1 cellular context compared by ENCODE assay signal in the genomic region with DNA sequence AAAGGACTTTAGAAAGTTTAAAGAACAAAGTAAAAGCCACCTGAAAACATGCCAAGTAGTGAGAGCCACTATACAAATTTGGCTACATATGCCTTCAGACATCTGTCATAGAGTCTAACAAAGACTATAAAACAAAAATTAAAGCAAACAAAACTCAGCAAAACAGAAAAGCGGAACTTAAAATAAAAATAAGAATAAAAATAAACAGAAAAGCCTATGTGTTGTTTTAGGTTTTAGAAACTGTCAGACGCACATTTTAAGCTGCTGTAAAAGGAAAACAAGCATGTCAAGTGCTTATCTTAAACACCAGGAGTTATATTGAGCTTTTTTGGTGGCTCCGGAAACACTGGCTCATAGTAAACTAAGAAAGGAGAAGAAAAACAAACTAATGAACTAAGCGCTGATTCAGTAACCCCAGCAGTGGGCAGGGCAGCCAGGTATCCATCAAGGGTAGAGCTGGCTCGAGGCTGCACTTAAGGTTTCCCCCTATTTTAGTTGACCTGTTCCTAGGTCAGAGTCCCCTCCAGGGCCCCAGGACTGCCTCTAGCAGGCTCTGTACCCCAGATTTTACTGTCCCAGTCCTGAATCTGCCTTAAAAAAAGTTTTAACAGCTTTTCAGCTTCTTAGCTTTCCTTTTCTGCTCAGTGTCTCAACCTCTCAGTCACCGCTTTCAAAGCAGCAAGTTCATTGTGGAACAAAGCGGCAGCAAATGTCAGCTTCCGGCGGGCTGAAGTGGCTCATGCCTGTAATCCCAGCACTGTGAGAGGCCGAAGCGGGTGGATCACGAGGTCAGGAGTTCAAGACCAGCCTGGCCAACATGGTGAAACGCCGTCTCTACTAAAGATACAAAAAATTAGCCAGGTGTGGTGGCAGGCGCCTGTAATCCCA.
TF ChIP-seq lines count a peak whose summit lies in the region.

No MANE protein-coding gene starts in this region.

TF ChIP-seq in GM12878, 131 proteins besides CTCF, POLR2A, EP300 and RAD21 (continued from another document):
- TF ChIP-seq, protein P1, sequence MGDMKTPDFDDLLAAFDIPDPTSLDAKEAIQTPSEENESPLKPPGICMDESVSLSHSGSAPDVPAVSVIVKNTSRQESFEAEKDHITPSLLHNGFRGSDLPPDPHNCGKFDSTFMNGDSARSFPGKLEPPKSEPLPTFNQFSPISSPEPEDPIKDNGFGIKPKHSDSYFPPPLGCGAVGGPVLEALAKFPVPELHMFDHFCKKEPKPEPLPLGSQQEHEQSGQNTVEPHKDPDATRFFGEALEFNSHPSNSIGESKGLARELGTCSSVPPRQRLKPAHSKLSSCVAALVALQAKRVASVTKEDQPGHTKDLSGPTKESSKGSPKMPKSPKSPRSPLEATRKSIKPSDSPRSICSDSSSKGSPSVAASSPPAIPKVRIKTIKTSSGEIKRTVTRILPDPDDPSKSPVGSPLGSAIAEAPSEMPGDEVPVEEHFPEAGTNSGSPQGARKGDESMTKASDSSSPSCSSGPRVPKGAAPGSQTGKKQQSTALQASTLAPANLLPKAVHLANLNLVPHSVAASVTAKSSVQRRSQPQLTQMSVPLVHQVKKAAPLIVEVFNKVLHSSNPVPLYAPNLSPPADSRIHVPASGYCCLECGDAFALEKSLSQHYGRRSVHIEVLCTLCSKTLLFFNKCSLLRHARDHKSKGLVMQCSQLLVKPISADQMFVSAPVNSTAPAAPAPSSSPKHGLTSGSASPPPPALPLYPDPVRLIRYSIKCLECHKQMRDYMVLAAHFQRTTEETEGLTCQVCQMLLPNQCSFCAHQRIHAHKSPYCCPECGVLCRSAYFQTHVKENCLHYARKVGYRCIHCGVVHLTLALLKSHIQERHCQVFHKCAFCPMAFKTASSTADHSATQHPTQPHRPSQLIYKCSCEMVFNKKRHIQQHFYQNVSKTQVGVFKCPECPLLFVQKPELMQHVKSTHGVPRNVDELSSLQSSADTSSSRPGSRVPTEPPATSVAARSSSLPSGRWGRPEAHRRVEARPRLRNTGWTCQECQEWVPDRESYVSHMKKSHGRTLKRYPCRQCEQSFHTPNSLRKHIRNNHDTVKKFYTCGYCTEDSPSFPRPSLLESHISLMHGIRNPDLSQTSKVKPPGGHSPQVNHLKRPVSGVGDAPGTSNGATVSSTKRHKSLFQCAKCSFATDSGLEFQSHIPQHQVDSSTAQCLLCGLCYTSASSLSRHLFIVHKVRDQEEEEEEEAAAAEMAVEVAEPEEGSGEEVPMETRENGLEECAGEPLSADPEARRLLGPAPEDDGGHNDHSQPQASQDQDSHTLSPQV (IDR thresholded peaks at IDR 0.05) = 0 out of 2 replicates have a peak, but pooled peaks have one; percentile 56
- TF ChIP-seq, protein P2, sequence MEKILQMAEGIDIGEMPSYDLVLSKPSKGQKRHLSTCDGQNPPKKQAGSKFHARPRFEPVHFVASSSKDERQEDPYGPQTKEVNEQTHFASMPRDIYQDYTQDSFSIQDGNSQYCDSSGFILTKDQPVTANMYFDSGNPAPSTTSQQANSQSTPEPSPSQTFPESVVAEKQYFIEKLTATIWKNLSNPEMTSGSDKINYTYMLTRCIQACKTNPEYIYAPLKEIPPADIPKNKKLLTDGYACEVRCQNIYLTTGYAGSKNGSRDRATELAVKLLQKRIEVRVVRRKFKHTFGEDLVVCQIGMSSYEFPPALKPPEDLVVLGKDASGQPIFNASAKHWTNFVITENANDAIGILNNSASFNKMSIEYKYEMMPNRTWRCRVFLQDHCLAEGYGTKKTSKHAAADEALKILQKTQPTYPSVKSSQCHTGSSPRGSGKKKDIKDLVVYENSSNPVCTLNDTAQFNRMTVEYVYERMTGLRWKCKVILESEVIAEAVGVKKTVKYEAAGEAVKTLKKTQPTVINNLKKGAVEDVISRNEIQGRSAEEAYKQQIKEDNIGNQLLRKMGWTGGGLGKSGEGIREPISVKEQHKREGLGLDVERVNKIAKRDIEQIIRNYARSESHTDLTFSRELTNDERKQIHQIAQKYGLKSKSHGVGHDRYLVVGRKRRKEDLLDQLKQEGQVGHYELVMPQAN (conservative IDR thresholded peaks at IDR 0.05) = no peak
- peak; percentile 28 for TF ChIP-seq MEF2B (IDR thresholded peaks at IDR 0.05; ENCODE audit: partially characterized antibody, poor library complexity, severe bottlenecking)
- TF ChIP-seq, protein P3, sequence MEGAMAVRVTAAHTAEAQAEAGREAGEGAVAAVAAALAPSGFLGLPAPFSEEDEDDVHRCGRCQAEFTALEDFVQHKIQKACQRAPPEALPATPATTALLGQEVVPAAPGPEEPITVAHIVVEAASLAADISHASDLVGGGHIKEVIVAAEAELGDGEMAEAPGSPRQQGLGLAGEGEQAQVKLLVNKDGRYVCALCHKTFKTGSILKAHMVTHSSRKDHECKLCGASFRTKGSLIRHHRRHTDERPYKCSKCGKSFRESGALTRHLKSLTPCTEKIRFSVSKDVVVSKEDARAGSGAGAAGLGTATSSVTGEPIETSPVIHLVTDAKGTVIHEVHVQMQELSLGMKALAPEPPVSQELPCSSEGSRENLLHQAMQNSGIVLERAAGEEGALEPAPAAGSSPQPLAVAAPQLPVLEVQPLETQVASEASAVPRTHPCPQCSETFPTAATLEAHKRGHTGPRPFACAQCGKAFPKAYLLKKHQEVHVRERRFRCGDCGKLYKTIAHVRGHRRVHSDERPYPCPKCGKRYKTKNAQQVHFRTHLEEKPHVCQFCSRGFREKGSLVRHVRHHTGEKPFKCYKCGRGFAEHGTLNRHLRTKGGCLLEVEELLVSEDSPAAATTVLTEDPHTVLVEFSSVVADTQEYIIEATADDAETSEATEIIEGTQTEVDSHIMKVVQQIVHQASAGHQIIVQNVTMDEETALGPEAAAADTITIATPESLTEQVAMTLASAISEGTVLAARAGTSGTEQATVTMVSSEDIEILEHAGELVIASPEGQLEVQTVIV (IDR thresholded peaks at IDR 0.05; ENCODE audit: borderline replicate concordance, partially characterized antibody) = no peak
- no peak for TF ChIP-seq GATAD2B (conservative IDR thresholded peaks at IDR 0.05; ENCODE audit: low read depth)
- TF ChIP-seq, protein P4, sequence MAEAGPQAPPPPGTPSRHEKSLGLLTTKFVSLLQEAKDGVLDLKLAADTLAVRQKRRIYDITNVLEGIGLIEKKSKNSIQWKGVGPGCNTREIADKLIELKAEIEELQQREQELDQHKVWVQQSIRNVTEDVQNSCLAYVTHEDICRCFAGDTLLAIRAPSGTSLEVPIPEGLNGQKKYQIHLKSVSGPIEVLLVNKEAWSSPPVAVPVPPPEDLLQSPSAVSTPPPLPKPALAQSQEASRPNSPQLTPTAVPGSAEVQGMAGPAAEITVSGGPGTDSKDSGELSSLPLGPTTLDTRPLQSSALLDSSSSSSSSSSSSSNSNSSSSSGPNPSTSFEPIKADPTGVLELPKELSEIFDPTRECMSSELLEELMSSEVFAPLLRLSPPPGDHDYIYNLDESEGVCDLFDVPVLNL (IDR thresholded peaks at IDR 0.05; ENCODE audit: low read depth, low read length) = no peak
- no peak for TF ChIP-seq CHD2 (IDR thresholded peaks at IDR 0.05; ENCODE audit: borderline replicate concordance, low read depth, low read length)
- no peak; the same call in 1 of the 2 replicates for TF ChIP-seq MTA2 (IDR thresholded peaks at IDR 0.05; ENCODE audit: low read depth)
- TF ChIP-seq, protein P5, sequence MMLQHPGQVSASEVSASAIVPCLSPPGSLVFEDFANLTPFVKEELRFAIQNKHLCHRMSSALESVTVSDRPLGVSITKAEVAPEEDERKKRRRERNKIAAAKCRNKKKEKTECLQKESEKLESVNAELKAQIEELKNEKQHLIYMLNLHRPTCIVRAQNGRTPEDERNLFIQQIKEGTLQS (IDR thresholded peaks at IDR 0.05; ENCODE audit: borderline replicate concordance, extremely low read depth, low read depth, low read length) = no peak
- TF ChIP-seq NR2C2 (IDR thresholded peaks at IDR 0.05; ENCODE audit: borderline replicate concordance, control insufficient read depth, insufficient read length, low read depth) = no peak
- TF ChIP-seq, protein P6, sequence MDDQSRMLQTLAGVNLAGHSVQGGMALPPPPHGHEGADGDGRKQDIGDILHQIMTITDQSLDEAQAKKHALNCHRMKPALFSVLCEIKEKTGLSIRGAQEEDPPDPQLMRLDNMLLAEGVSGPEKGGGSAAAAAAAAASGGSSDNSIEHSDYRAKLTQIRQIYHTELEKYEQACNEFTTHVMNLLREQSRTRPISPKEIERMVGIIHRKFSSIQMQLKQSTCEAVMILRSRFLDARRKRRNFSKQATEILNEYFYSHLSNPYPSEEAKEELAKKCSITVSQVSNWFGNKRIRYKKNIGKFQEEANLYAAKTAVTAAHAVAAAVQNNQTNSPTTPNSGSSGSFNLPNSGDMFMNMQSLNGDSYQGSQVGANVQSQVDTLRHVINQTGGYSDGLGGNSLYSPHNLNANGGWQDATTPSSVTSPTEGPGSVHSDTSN (IDR thresholded peaks at IDR 0.05; ENCODE audit: insufficient replicate concordance, low read depth, low read length) = no peak
TF ChIP-seq in GM12878: peak in this region for 9.
